In the genomic region with DNA sequence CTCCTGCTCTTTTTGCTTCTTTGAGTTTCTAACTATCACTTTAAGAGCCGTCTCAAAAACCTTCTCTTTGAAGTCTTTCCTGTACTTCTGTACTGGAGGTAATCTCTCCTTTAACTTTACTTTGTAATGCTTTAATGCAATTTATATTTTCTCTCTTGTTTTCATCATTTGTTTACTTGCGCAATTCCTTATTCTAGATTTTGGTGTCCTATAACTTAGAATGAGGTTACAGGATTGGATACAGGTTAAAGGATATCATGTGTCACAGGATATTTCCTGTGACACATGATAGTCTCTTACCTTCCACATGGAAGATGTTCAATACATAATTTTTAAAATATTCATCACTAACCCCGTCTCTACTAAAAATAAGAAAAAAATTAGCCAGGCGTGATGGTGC, we compare ENCODE assay signal across 2 cellular contexts.
TF ChIP-seq lines count a peak whose summit lies in the region.

No MANE protein-coding gene starts in this region.

TF ChIP-seq in GM23338, 12 proteins besides CTCF, POLR2A, EP300 and RAD21:
- TF ChIP-seq POLR2AphosphoS5 (IDR thresholded peaks at IDR 0.05; ENCODE audit: low read depth) (no peak), NANOG (IDR thresholded peaks at IDR 0.05; ENCODE audit: borderline replicate concordance) (no peak), ZNF114 (CRISPR knock-in tag; IDR thresholded peaks at IDR 0.05) (no peak), JUNB (IDR thresholded peaks at IDR 0.05; ENCODE audit: unreplicated experiment) (no peak), STAT1 (IDR thresholded peaks at IDR 0.05; ENCODE audit: unreplicated experiment) (no peak), REST (IDR thresholded peaks at IDR 0.05; ENCODE audit: unreplicated experiment) (no peak), EZH2phosphoT487 (IDR thresholded peaks at IDR 0.05; ENCODE audit: unreplicated experiment) (no peak)
- TF ChIP-seq, protein P1, sequence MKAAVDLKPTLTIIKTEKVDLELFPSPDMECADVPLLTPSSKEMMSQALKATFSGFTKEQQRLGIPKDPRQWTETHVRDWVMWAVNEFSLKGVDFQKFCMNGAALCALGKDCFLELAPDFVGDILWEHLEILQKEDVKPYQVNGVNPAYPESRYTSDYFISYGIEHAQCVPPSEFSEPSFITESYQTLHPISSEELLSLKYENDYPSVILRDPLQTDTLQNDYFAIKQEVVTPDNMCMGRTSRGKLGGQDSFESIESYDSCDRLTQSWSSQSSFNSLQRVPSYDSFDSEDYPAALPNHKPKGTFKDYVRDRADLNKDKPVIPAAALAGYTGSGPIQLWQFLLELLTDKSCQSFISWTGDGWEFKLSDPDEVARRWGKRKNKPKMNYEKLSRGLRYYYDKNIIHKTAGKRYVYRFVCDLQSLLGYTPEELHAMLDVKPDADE (IDR thresholded peaks at IDR 0.05) = no peak

TF ChIP-seq in IMR-90, 13 proteins besides CTCF, POLR2A, EP300 and RAD21:
- TF ChIP-seq BHLHE40 (IDR thresholded peaks at IDR 0.05; ENCODE audit: low read depth, low read length) = no peak
- TF ChIP-seq NFE2L2 (IDR thresholded peaks at IDR 0.05; ENCODE audit: low read depth, low read length) = no peak
- TF ChIP-seq CEBPB (IDR thresholded peaks at IDR 0.05; ENCODE audit: low read depth, low read length) = peak; percentile 58
- no peak for TF ChIP-seq MXI1 (IDR thresholded peaks at IDR 0.05; ENCODE audit: borderline replicate concordance, low read depth, low read length)
